ENCODE assay signal across 2 cellular contexts in genomic region chr6:140538926-140539325, GRCh38.
TF ChIP-seq lines count a peak whose summit lies in the region.

No MANE protein-coding gene starts in this region.

TF ChIP-seq in A549, 52 proteins besides CTCF, POLR2A, EP300 and RAD21 (continued from another document):
- TF ChIP-seq PHF8 (IDR thresholded peaks at IDR 0.05; ENCODE audit: borderline replicate concordance, low read depth) (no peak), RFX5 (IDR thresholded peaks at IDR 0.05) (no peak), NR3C1 (IDR thresholded peaks at IDR 0.05) (no peak), CBX2 (IDR thresholded peaks at IDR 0.05; ENCODE audit: borderline replicate concordance, low read depth) (no peak), ESRRA (IDR thresholded peaks at IDR 0.05; ENCODE audit: borderline replicate concordance, low read length) (no peak), CBX8 (IDR thresholded peaks at IDR 0.05) (no peak), JUN (IDR thresholded peaks at IDR 0.05) (no peak), FOXS1 (CRISPR knock-in tag; IDR thresholded peaks at IDR 0.05) (no peak), HEYL (CRISPR knock-in tag; IDR thresholded peaks at IDR 0.05) (no peak), MAZ (IDR thresholded peaks at IDR 0.05; ENCODE audit: borderline replicate concordance, low read depth, low read length) (no peak), CHD4 (IDR thresholded peaks at IDR 0.05; ENCODE audit: borderline replicate concordance) (no peak)
- TF ChIP-seq, protein P1, sequence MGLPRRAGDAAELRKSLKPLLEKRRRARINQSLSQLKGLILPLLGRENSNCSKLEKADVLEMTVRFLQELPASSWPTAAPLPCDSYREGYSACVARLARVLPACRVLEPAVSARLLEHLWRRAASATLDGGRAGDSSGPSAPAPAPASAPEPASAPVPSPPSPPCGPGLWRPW (IDR thresholded peaks at IDR 0.05), result no peak
- TF ChIP-seq, protein P2, sequence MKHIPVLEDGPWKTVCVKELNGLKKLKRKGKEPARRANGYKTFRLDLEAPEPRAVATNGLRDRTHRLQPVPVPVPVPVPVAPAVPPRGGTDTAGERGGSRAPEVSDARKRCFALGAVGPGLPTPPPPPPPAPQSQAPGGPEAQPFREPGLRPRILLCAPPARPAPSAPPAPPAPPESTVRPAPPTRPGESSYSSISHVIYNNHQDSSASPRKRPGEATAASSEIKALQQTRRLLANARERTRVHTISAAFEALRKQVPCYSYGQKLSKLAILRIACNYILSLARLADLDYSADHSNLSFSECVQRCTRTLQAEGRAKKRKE (CRISPR knock-in tag; IDR thresholded peaks at IDR 0.05; ENCODE audit: low read depth), result no peak
- TF ChIP-seq, protein P3, sequence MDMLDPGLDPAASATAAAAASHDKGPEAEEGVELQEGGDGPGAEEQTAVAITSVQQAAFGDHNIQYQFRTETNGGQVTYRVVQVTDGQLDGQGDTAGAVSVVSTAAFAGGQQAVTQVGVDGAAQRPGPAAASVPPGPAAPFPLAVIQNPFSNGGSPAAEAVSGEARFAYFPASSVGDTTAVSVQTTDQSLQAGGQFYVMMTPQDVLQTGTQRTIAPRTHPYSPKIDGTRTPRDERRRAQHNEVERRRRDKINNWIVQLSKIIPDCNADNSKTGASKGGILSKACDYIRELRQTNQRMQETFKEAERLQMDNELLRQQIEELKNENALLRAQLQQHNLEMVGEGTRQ (IDR thresholded peaks at IDR 0.05), result no peak
TF ChIP-seq in A549: peak in this region for 0.

TF ChIP-seq in GM12878, 131 proteins besides CTCF, POLR2A, EP300 and RAD21 (continued from another document):
- TF ChIP-seq, protein P4, sequence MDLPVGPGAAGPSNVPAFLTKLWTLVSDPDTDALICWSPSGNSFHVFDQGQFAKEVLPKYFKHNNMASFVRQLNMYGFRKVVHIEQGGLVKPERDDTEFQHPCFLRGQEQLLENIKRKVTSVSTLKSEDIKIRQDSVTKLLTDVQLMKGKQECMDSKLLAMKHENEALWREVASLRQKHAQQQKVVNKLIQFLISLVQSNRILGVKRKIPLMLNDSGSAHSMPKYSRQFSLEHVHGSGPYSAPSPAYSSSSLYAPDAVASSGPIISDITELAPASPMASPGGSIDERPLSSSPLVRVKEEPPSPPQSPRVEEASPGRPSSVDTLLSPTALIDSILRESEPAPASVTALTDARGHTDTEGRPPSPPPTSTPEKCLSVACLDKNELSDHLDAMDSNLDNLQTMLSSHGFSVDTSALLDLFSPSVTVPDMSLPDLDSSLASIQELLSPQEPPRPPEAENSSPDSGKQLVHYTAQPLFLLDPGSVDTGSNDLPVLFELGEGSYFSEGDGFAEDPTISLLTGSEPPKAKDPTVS (IDR thresholded peaks at IDR 0.05; ENCODE audit: low read depth, low read length), result no peak
- TF ChIP-seq SUZ12 (IDR thresholded peaks at IDR 0.05; ENCODE audit: unreplicated experiment) (no peak), RBBP5 (conservative IDR thresholded peaks at IDR 0.05) (no peak), SMAD5 (IDR thresholded peaks at IDR 0.05; ENCODE audit: low read depth) (no peak)
